In the genomic region with DNA sequence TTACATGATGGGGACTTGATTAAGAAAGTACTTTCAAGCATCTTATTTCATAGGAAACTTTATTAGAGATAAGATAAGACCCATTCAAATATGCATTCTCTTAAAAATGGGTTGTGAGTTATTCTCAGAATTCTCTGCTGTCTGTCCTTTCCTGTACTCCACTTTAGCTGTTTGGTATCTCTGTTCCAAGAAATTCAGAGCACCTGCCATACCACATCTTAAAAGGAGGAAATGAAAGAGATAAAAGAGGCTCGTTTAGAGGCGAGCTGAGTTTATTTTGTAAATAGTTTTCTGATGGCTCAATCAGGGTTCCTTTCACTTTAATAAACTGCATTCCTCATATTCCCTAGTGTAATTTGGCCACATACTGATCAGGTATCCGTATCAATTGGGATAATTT, we compare ENCODE assay signal across 1 cellular context.
TF ChIP-seq lines count a peak whose summit lies in the region.

No MANE protein-coding gene starts in this region.

TF ChIP-seq in HepG2, 621 proteins besides CTCF, POLR2A, EP300 and RAD21:
- TF ChIP-seq, protein P1, sequence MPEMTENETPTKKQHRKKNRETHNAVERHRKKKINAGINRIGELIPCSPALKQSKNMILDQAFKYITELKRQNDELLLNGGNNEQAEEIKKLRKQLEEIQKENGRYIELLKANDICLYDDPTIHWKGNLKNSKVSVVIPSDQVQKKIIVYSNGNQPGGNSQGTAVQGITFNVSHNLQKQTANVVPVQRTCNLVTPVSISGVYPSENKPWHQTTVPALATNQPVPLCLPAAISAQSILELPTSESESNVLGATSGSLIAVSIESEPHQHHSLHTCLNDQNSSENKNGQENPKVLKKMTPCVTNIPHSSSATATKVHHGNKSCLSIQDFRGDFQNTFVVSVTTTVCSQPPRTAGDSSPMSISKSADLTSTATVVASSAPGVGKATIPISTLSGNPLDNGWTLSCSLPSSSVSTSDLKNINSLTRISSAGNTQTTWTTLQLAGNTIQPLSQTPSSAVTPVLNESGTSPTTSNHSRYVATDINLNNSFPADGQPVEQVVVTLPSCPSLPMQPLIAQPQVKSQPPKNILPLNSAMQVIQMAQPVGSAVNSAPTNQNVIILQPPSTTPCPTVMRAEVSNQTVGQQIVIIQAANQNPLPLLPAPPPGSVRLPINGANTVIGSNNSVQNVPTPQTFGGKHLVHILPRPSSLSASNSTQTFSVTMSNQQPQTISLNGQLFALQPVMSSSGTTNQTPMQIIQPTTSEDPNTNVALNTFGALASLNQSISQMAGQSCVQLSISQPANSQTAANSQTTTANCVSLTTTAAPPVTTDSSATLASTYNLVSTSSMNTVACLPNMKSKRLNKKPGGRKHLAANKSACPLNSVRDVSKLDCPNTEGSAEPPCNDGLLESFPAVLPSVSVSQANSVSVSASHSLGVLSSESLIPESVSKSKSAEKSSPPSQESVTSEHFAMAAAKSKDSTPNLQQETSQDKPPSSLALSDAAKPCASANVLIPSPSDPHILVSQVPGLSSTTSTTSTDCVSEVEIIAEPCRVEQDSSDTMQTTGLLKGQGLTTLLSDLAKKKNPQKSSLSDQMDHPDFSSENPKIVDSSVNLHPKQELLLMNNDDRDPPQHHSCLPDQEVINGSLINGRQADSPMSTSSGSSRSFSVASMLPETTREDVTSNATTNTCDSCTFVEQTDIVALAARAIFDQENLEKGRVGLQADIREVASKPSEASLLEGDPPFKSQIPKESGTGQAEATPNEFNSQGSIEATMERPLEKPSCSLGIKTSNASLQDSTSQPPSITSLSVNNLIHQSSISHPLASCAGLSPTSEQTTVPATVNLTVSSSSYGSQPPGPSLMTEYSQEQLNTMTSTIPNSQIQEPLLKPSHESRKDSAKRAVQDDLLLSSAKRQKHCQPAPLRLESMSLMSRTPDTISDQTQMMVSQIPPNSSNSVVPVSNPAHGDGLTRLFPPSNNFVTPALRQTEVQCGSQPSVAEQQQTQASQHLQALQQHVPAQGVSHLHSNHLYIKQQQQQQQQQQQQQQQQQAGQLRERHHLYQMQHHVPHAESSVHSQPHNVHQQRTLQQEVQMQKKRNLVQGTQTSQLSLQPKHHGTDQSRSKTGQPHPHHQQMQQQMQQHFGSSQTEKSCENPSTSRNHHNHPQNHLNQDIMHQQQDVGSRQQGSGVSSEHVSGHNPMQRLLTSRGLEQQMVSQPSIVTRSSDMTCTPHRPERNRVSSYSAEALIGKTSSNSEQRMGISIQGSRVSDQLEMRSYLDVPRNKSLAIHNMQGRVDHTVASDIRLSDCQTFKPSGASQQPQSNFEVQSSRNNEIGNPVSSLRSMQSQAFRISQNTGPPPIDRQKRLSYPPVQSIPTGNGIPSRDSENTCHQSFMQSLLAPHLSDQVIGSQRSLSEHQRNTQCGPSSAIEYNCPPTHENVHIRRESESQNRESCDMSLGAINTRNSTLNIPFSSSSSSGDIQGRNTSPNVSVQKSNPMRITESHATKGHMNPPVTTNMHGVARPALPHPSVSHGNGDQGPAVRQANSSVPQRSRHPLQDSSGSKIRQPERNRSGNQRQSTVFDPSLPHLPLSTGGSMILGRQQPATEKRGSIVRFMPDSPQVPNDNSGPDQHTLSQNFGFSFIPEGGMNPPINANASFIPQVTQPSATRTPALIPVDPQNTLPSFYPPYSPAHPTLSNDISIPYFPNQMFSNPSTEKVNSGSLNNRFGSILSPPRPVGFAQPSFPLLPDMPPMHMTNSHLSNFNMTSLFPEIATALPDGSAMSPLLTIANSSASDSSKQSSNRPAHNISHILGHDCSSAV (CRISPR knock-in tag; IDR thresholded peaks at IDR 0.05; ENCODE audit: borderline replicate concordance), result no peak
- TF ChIP-seq, protein P2, sequence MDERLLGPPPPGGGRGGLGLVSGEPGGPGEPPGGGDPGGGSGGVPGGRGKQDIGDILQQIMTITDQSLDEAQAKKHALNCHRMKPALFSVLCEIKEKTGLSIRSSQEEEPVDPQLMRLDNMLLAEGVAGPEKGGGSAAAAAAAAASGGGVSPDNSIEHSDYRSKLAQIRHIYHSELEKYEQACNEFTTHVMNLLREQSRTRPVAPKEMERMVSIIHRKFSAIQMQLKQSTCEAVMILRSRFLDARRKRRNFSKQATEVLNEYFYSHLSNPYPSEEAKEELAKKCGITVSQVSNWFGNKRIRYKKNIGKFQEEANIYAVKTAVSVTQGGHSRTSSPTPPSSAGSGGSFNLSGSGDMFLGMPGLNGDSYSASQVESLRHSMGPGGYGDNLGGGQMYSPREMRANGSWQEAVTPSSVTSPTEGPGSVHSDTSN (CRISPR knock-in tag; IDR thresholded peaks at IDR 0.05), result no peak
- TF ChIP-seq, protein P3, sequence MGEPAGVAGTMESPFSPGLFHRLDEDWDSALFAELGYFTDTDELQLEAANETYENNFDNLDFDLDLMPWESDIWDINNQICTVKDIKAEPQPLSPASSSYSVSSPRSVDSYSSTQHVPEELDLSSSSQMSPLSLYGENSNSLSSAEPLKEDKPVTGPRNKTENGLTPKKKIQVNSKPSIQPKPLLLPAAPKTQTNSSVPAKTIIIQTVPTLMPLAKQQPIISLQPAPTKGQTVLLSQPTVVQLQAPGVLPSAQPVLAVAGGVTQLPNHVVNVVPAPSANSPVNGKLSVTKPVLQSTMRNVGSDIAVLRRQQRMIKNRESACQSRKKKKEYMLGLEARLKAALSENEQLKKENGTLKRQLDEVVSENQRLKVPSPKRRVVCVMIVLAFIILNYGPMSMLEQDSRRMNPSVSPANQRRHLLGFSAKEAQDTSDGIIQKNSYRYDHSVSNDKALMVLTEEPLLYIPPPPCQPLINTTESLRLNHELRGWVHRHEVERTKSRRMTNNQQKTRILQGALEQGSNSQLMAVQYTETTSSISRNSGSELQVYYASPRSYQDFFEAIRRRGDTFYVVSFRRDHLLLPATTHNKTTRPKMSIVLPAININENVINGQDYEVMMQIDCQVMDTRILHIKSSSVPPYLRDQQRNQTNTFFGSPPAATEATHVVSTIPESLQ (CRISPR knock-in tag; conservative IDR thresholded peaks at IDR 0.05), result no peak
- TF ChIP-seq JARID2 (CRISPR knock-in tag; IDR thresholded peaks at IDR 0.05; ENCODE audit: insufficient replicate concordance) (no peak), MLLT10 (CRISPR knock-in tag; IDR thresholded peaks at IDR 0.05) (no peak)
